In genomic region chr10:47383254-47384147, GRCh38 we compare ENCODE assay signal across 9 cellular contexts. TPM values are rescaled to one million over a fixed set of nuclear protein-coding genes. Genes with fewer than 3 reads are reported as not detected.
A peak's percentile ranks its signal among the peaks of the same experiment; 100 is the strongest.
DNase-seq lines count a peak whose midpoint lies in the region; ATAC-seq, FAIRE-seq and TF ChIP-seq lines count a peak whose summit lies in the region.
"Had no signal": no experiment of that assay in that cellular context is flagged by ENCODE, and none has a peak within 500 bp of the region (broad histone marks: within the 10 kb centered on the region; RNA-seq: fewer than 3 reads in every experiment).

No MANE protein-coding gene starts in this region.

- H3K9me3 ChIP-seq in HEK293 (ENCODE audit: control insufficient read depth, insufficient read depth, low read depth, low read length) (no peaks in the 10 kb centered on the region), hepatocyte (ENCODE audit: low read depth) (no peaks in the 10 kb centered on the region), skeletal muscle tissue (ENCODE audit: control insufficient read depth in 3 of 3, low read length in 3 of 3) (no peaks in the 10 kb centered on the region)

- H4K20me1 ChIP-seq in hepatocyte (ENCODE audit: insufficient read depth, poor library complexity, severe bottlenecking) = no peaks in the 10 kb centered on the region

- H3K4me3 ChIP-seq in AG09309 (ENCODE audit: control insufficient read depth, low read depth, low read length) = peak overlapping the region; percentile 73
- peak overlapping the region; percentile 63 for H3K4me3 ChIP-seq in HEK293 (ENCODE audit: low read depth, low read length)
- H3K4me3 ChIP-seq in hepatocyte = peak overlapping the region; percentile 77
- H3K4me3 ChIP-seq in skeletal muscle tissue (ENCODE audit: low read length in 3 of 3) = peak overlapping the region; percentile 65 to 79 (median 76)

- no peaks in the 10 kb centered on the region for H3K9me2 ChIP-seq in hepatocyte (replicated peaks; ENCODE audit: insufficient read depth)

- WGBS in hepatocyte (ENCODE audit: low lambda C conversion rate, missing lambda C conversion rate) = 3% methylated on average over 8 of the region's 9 CpGs

- H3K9ac ChIP-seq in skeletal muscle tissue (ENCODE audit: low read depth in 1 of 3, low read length in 3 of 3) = peak overlapping the region in 2 of 3 donors; percentile 33 to 45

- H3K4me1 ChIP-seq in HEK293 (ENCODE audit: control insufficient read depth, insufficient read depth, low read length) (no peaks in the 10 kb centered on the region), hepatocyte (ENCODE audit: insufficient read depth) (peaks cover 6% of the 10 kb centered on the region), skeletal muscle tissue (ENCODE audit: control insufficient read depth in 3 of 3, insufficient read depth in 3 of 3, low read length in 3 of 3) (peaks cover 9 to 15% (median 12%) of the 10 kb centered on the region in 3 donors)

- no peak overlapping the region; the same call in 1 of the 2 replicates for H3K27ac ChIP-seq in HEK293 (ENCODE audit: extremely low read depth, low read depth, low read length)
- no peak overlapping the region for H3K27ac ChIP-seq in hepatocyte
- H3K27ac ChIP-seq in skeletal muscle tissue (ENCODE audit: low read depth, low read length) = no peak overlapping the region

- no peak for ATAC-seq in GM21515 (IDR thresholded peaks at IDR 0.05; ENCODE audit: unreplicated experiment)

- H2AFZ ChIP-seq in hepatocyte = peak overlapping the region; percentile 84

- CTCF ChIA-PET in HEK293 (lab: Yijun Ruan, JAX) = interaction anchor here (0.7 to 0.9 kb wide), 2 partner anchors 22 to 388 kb away, joined by 4 read pairs; no protein-coding TSS in a partner anchor

- POLR2A ChIA-PET in HEK293 (lab: Yijun Ruan, JAX) = interaction anchor here (0.6 to 1.5 kb wide), 8 partner anchors 12 to 73 kb away, joined by 3 to 14 read pairs (median 5); no protein-coding TSS in a partner anchor

- H3K79me2 ChIP-seq in hepatocyte = no peaks in the 10 kb centered on the region

- FAIRE-seq in RCC 7860 (lab: Jason Lieb, UNC) = no peak

- peak overlapping the region; percentile 84 for H3K4me2 ChIP-seq in hepatocyte

- H3K27me3 ChIP-seq in hepatocyte (no peaks in the 10 kb centered on the region), skeletal muscle tissue (ENCODE audit: control insufficient read depth in 3 of 3, insufficient read depth in 3 of 3, low read length in 3 of 3) (peaks cover 0 to 3% (median 0%) of the 10 kb centered on the region in 3 donors)

- DNase-seq in AG09309 (ENCODE audit: low read depth) (no peak), SW480 (ENCODE audit: low spot score) (peak; percentile 63), hepatocyte (ENCODE audit: low spot score) (no peak), RCC 7860 (ENCODE audit: low spot score) (no peak)
- DNase-seq in activated CD4-positive, alpha-beta T cell treated with anti-CD3 and anti-CD28 coated beads, Interleukin-2, amount 50 U/mL, for 48 hours = no peak

- no peak for TF ChIP-seq CTCF in AG09309 (IDR thresholded peaks at IDR 0.05; ENCODE audit: control insufficient read depth, insufficient read depth, low read depth, low read length, missing control alignments)
- no peak for TF ChIP-seq CTCF in HEK293 (tag by site-specific recombination; IDR thresholded peaks at IDR 0.05)
- TF ChIP-seq CTCF in hepatocyte (IDR thresholded peaks at IDR 0.05; ENCODE audit: poor library complexity) = no peak

- H3K36me3 ChIP-seq in HEK293 (ENCODE audit: control insufficient read depth in 2 of 2, insufficient read depth in 1 of 2, low read length in 2 of 2) (no peaks in the 10 kb centered on the region), hepatocyte (replicated peaks; ENCODE audit: insufficient read depth, low read depth) (no peaks in the 10 kb centered on the region), skeletal muscle tissue (ENCODE audit: control insufficient read depth in 3 of 3, insufficient read depth in 3 of 3, low read length in 3 of 3) (no peaks in the 10 kb centered on the region)

TF ChIP-seq in HEK293, 187 proteins besides CTCF, POLR2A, EP300 and RAD21 (continues in another document):
- no peak for TF ChIP-seq ZNF830 (tag by site-specific recombination; IDR thresholded peaks at IDR 0.05; ENCODE audit: low read depth)
- TF ChIP-seq ZNF239 (tag by site-specific recombination; IDR thresholded peaks at IDR 0.05) = 0 out of 2 replicates have a peak, but pooled peaks have one; percentile 32
- peak; percentile 30; the same call in 1 of the 2 replicates for TF ChIP-seq ZNF398 (tag by site-specific recombination; IDR thresholded peaks at IDR 0.05)
- no peak for TF ChIP-seq YY1 (tag by site-specific recombination; IDR thresholded peaks at IDR 0.05)
- TF ChIP-seq REST (tag by site-specific recombination; IDR thresholded peaks at IDR 0.05) = peak; percentile 48; the same call in 1 of the 2 replicates
- TF ChIP-seq ZNF341 (tag by site-specific recombination; IDR thresholded peaks at IDR 0.05; ENCODE audit: low read depth) = no peak
- no peak for TF ChIP-seq ZNF571 (tag by site-specific recombination; IDR thresholded peaks at IDR 0.05)
- TF ChIP-seq ZNF335 (tag by site-specific recombination; conservative IDR thresholded peaks at IDR 0.05) = peak; percentile 89
- TF ChIP-seq GLIS1 (tag by site-specific recombination; IDR thresholded peaks at IDR 0.05) = peak; percentile 49
- TF ChIP-seq ZNF548 (tag by site-specific recombination; IDR thresholded peaks at IDR 0.05) = no peak
- TF ChIP-seq ZXDB (tag by site-specific recombination; IDR thresholded peaks at IDR 0.05) = no peak; the same call in none of the 2 replicates
- TF ChIP-seq ZNF510 (tag by site-specific recombination; IDR thresholded peaks at IDR 0.05; ENCODE audit: insufficient replicate concordance) = no peak
- peak; percentile 39; the same call in 1 of the 2 replicates for TF ChIP-seq ZBTB11 (tag by site-specific recombination; conservative IDR thresholded peaks at IDR 0.05; ENCODE audit: low read depth)
- peak; percentile 61 for TF ChIP-seq ZBTB17 (tag by site-specific recombination; IDR thresholded peaks at IDR 0.05)

RNA-seq across cellular contexts. Expression of gene ZNF488, which starts 0.6 kb away (rescaled TPM):
- total RNA-seq in hepatocyte (1.2 and 2.0 TPM in 2 replicates), skeletal muscle tissue (1.6 TPM)
- polyA plus RNA-seq in hepatocyte = 1.8 and 2.5 TPM in 2 replicates

RNA-seq across cellular contexts. Expression of gene RBP3, which starts 35.3 kb away (rescaled TPM):
- 0.53 and 0.56 TPM in 2 replicates for total RNA-seq in hepatocyte
- 1.1 and 1.3 TPM in 2 replicates for polyA plus RNA-seq in hepatocyte
- not detected for total RNA-seq in skeletal muscle tissue
- total RNA-seq: lung microvascular endothelial cell had no signal
